8 cellular contexts compared by ENCODE assay signal in genomic region chr15:64153480-64154367, GRCh38. TPM values are rescaled to one million over a fixed set of nuclear protein-coding genes. Genes with fewer than 3 reads are reported as not detected.
DNase-seq lines count a peak whose midpoint lies in the region; ATAC-seq, FAIRE-seq and TF ChIP-seq lines count a peak whose summit lies in the region.

No MANE protein-coding gene starts in this region.

- H3K56ac ChIP-seq in H1 (replicated peaks; ENCODE audit: insufficient read length, low read depth, low read length): no peak overlapping the region

- no peaks in the 10 kb centered on the region for H3K9me3 ChIP-seq in Caco-2
- no peaks in the 10 kb centered on the region for H3K9me3 ChIP-seq in H1 (ENCODE audit: insufficient read depth in 2 of 2, low read depth in 1 of 2, low read length in 1 of 2)
- H3K9me3 ChIP-seq in mesodermal cell (ENCODE audit: control insufficient read depth, low read length): no peaks in the 10 kb centered on the region

- peak overlapping the region; percentile 53 for H3K4me3 Mint-ChIP-seq in Caco-2 (ENCODE audit: unreplicated experiment)

- no peak overlapping the region for H2BK15ac ChIP-seq in H1 (ENCODE audit: low read length)

- no peak for TF ChIP-seq EP300 in H1 (IDR thresholded peaks at IDR 0.05; ENCODE audit: borderline replicate concordance in 1 of 2, low read depth in 2 of 2, low read length in 2 of 2)

- H2BK12ac ChIP-seq in H1 (ENCODE audit: low read depth, low read length): no peak overlapping the region

- peak overlapping the region; percentile 22 for H4K91ac ChIP-seq in H1 (replicated peaks; ENCODE audit: insufficient read length, low read length)

- H3K23me2 ChIP-seq in H1 (ENCODE audit: low read depth, low read length): peaks cover 9% of the 10 kb centered on the region; the same call in 1 of the 2 replicates

- peak overlapping the region; percentile 6; the same call in 1 of the 2 replicates for H2BK5ac ChIP-seq in H1 (ENCODE audit: low read depth, low read length)

- H3K4me1 ChIP-seq in Caco-2 (peaks cover 5% of the 10 kb centered on the region; the same call in 1 of the 2 replicates), H1 (replicated peaks in 1 of 4; ENCODE audit: control insufficient read depth in 3 of 4, insufficient read depth in 4 of 4, low read length in 3 of 4) (peaks cover 0 to 12% (median 8%) of the 10 kb centered on the region in 4 experiments; a peak in 6 of 7 replicates), mesodermal cell (ENCODE audit: control insufficient read depth, insufficient read depth, low read length, poor library complexity, severe bottlenecking) (peaks cover 9% of the 10 kb centered on the region)

- H3K36me3 ChIP-seq in Caco-2 (ENCODE audit: control insufficient read depth, insufficient read depth, low read length) (no peaks in the 10 kb centered on the region; the same call in 1 of the 2 replicates), H1 (ENCODE audit: control insufficient read depth in 2 of 4, insufficient read depth in 4 of 4, low read length in 3 of 4) (peaks cover 26 to 39% (median 31%) of the 10 kb centered on the region in 4 experiments), mesodermal cell (ENCODE audit: control insufficient read depth, insufficient read depth, low read length) (peaks cover 39% of the 10 kb centered on the region)

- H3K27ac ChIP-seq in H1 (ENCODE audit: low read depth, low read length) (no peak overlapping the region), mesodermal cell (ENCODE audit: low read depth, low read length, severe bottlenecking) (peak overlapping the region; percentile 37)

- H3K79me1 ChIP-seq in H1 (ENCODE audit: low read depth, low read length): no peaks in the 10 kb centered on the region; the same call in 1 of the 2 replicates

- H3K4me2 ChIP-seq in H1 (ENCODE audit: insufficient read depth in 1 of 2, low read depth in 2 of 2, low read length in 2 of 2): peak overlapping the region in 1 of 2 experiments; percentile 99

- peaks cover 9% of the 10 kb centered on the region for H3K4me1 Mint-ChIP-seq in Caco-2 (ENCODE audit: low read depth, unreplicated experiment)

- CTCF ChIA-PET in Caco-2 (lab: Charles Lee): interaction anchor here (0.5 to 2.4 kb wide), 9 partner anchors 9 to 558 kb away, joined by 3 to 19 read pairs (median 4); partner anchors contain the start of genes CIAO2A, PPIB and SNX1
- CTCF ChIA-PET in H1 (lab: Charles Lee; ENCODE audit: partially characterized antibody): interaction anchor here (0.6 to 3.8 kb wide), 35 partner anchors 8 to 837 kb away, joined by 3 to 23 read pairs (median 4); partner anchors contain the start of genes CIAO2A, PPIB and TRIP4

- no peak overlapping the region for H3K4ac ChIP-seq in H1 (replicated peaks; ENCODE audit: insufficient read length, low read depth, low read length)

- H2BK120ac ChIP-seq in H1 (replicated peaks; ENCODE audit: low read depth, low read length): no peak overlapping the region

- no peak for FAIRE-seq in H1 (lab: Jason Lieb, UNC)

- H4K20me1 ChIP-seq in H1 (replicated peaks in 1 of 2; ENCODE audit: control insufficient read depth in 1 of 2, insufficient read depth in 2 of 2, low read length in 2 of 2): peaks cover 10 to 14% of the 10 kb centered on the region in 2 experiments

- no peaks in the 10 kb centered on the region for H3K79me2 ChIP-seq in H1 (ENCODE audit: control insufficient read depth in 1 of 2, insufficient read depth in 2 of 2, low read length in 2 of 2)

- H3K18ac ChIP-seq in H1 (ENCODE audit: extremely low read depth, low read length): peak overlapping the region; percentile 32; the same call in 1 of the 2 replicates

- H4K5ac ChIP-seq in H1 (ENCODE audit: insufficient read length, low read depth, low read length): no peak overlapping the region

- H2AFZ ChIP-seq in H1 (ENCODE audit: low read length): no peak overlapping the region

- no peaks in the 10 kb centered on the region for H3K27me3 Mint-ChIP-seq in Caco-2 (ENCODE audit: insufficient read depth, unreplicated experiment)

- H3K4me3 ChIP-seq in Caco-2 (ENCODE audit: low read depth, low read length) (no peak overlapping the region), H1 (ENCODE audit: extremely low read depth in 1 of 4, insufficient read depth in 2 of 4, low read depth in 3 of 4, low read length in 4 of 4) (peak overlapping the region in 1 of 4 experiments; percentile 93; a peak in 3 of 8 replicates), mesodermal cell (ENCODE audit: extremely low read depth, insufficient read depth, low read length, poor library complexity, severe bottlenecking) (no peak overlapping the region)

- POLR2A ChIA-PET in Caco-2 (lab: Charles Lee) (interaction anchor here (0.6 to 1.4 kb wide), 4 partner anchors 9 to 1112 kb away, joined by 3 read pairs; partner anchors contain the start of gene PPIB), H1 (lab: Charles Lee; ENCODE audit: partially characterized antibody) (interaction anchor here (0.6 to 3.0 kb wide), 11 partner anchors 9 to 532 kb away, joined by 3 to 34 read pairs (median 3); partner anchors contain the start of genes CIAO2A and PPIB)

- no peaks in the 10 kb centered on the region for H3K9me3 Mint-ChIP-seq in Caco-2 (ENCODE audit: unreplicated experiment)

- H4K8ac ChIP-seq in H1 (ENCODE audit: extremely low read depth, insufficient read depth, low read length): peak overlapping the region; percentile 4; the same call in 1 of the 2 replicates

- no peak overlapping the region for H2BK20ac ChIP-seq in H1 (ENCODE audit: low read length)

- ATAC-seq in GM21360 (IDR thresholded peaks at IDR 0.05; ENCODE audit: unreplicated experiment): peak; percentile 53

- peak; percentile 92 to 95 for TF ChIP-seq CTCF in Caco-2 (IDR thresholded peaks at IDR 0.05; ENCODE audit: insufficient read depth in 1 of 2, low read depth in 1 of 2, low read length in 1 of 2, severe bottlenecking in 1 of 2, unreplicated experiment in 1 of 2)
- TF ChIP-seq CTCF in H1 (IDR thresholded peaks at IDR 0.05; ENCODE audit: control extremely low read depth in 1 of 3, insufficient read depth in 1 of 3, low read depth in 1 of 3, low read length in 3 of 3): peak; percentile 88 to 99 (median 99)

- no peak overlapping the region for H3K27ac Mint-ChIP-seq in Caco-2 (ENCODE audit: unreplicated experiment)

- no peak overlapping the region for H3K14ac ChIP-seq in H1 (ENCODE audit: insufficient read length)

- no peak overlapping the region for H3K9ac ChIP-seq in H1 (replicated peaks in 1 of 4; ENCODE audit: extremely low read depth in 1 of 4, low read depth in 3 of 4, low read length in 3 of 4)

- DNase-seq in Caco-2: peak; percentile 85 to 94
- peak; percentile 96 for DNase-seq in HT-29 (ENCODE audit: low spot score)
- peak; percentile 83 for DNase-seq in NK-92 treated with Interleukin-12 subunit alpha and Interleukin-12 subunit beta, amount 100 ng/mL, for 24 hours (lab: John Stamatoyannopoulos, UW)
- DNase-seq in activated CD8-positive, alpha-beta memory T cell treated with anti-CD3 and anti-CD28 coated beads for 24 hours: peak; percentile 98
- DNase-seq in H1 (ENCODE audit: low read depth in 1 of 2, low spot score in 2 of 2): peak; percentile 81 to 99
- peak; percentile 84 for DNase-seq in stimulated activated CD8-positive, alpha-beta memory T cell treated with anti-CD3 and anti-CD28 coated beads, Interleukin-2, amount 100 ng/mL, for 1 hour (ENCODE audit: low read depth in 2 of 2)

- no TSS peak for BruUV-seq in Caco-2 (replicated peaks; lab: Mats Ljungman, UMichigan)

- peaks cover 62% of the 10 kb centered on the region for H3K36me3 Mint-ChIP-seq in Caco-2 (ENCODE audit: insufficient read depth, unreplicated experiment)

- no peak overlapping the region for H3K23ac ChIP-seq in H1 (ENCODE audit: insufficient read length)

- no peak overlapping the region for H2AK5ac ChIP-seq in H1 (ENCODE audit: low read depth, low read length)

- intact Hi-C loops in Caco-2 (cut with micrococcal nuclease; ENCODE audit: unreplicated experiment): loop anchor here (2.0 kb wide), 1 partner anchor 61 kb away; the partner anchor contains the start of gene CIAO2A

- WGBS in H1 (ENCODE audit: extremely low coverage in 1 of 2, insufficient coverage in 1 of 2, insufficient read length in 1 of 2, insufficient replicate concordance in 2 of 2, low coverage in 1 of 2, low lambda C conversion rate in 2 of 2, missing lambda C conversion rate in 1 of 2), 2 experiments: 29% methylated on average over 12 of the region's 12 CpGs; no CpG with 5 or more reads in 1 of the 2 experiments
- WGBS in mesodermal cell (ENCODE audit: insufficient coverage in 2 of 2), 2 experiments: 27 to 36% methylated on average over 9 to 10 of the region's 12 CpGs

- H3K27me3 ChIP-seq in Caco-2 (replicated peaks; ENCODE audit: control insufficient read depth, insufficient read depth, low read length) (no peaks in the 10 kb centered on the region), H1 (replicated peaks in 1 of 4; ENCODE audit: control insufficient read depth in 3 of 4, extremely low read depth in 1 of 4, insufficient read depth in 3 of 4, low read length in 3 of 4) (peaks cover 0 to 18% (median 14%) of the 10 kb centered on the region in 4 experiments; a peak in 5 of 7 replicates)

- peak; percentile 33 to 78 for TF ChIP-seq POLR2A in H1 (IDR thresholded peaks at IDR 0.05; ENCODE audit: control extremely low read depth in 1 of 2, low read depth in 2 of 2, low read length in 2 of 2)

- peak; percentile 76 to 88 for TF ChIP-seq RAD21 in H1 (IDR thresholded peaks at IDR 0.05 in 1 of 2, conservative IDR thresholded peaks at IDR 0.05 in 1 of 2; ENCODE audit: low read depth in 2 of 2, low read length in 2 of 2)

RNA-seq across cellular contexts. Expression of gene SNX22, which starts 2.2 kb away (rescaled TPM):
- 0.91 and 1.2 TPM in 2 replicates for total RNA-seq in Caco-2 (2022)
- total RNA-seq in HT-29 (2014; rRNA removed; shearing (Covaris generic)): 0.03 and 0.18 TPM in 2 replicates
- 4.9 and 5.1 TPM in 2 replicates for total RNA-seq in H1 (2021; fragmentation: NEBNext Ultra II Directional; extraction: Animal tissue kit (Norgen Biotek cat#: 25700))
- 4.9 and 7.5 TPM in 2 replicates for polyA plus RNA-seq in H1 (2011; rRNA removed)
- 4.8 TPM for polyA plus RNA-seq in H1 (2011; cell fraction: cytosol; rRNA removed)
- 22.3 TPM for polyA plus RNA-seq in H1 (2011; cell fraction: nucleus; rRNA removed)
- polyA plus RNA-seq in H1 (2012, experiment 1 of 2): 6.0 to 7.3 TPM (median 6.5 TPM) in 4 replicates
- 3.8 TPM for polyA plus RNA-seq in H1 (2012, experiment 2 of 2)
- 3.7 TPM for polyA plus RNA-seq in H1 (2013, experiment 1 of 2)
- 3.7 TPM for polyA plus RNA-seq in H1 (2013, experiment 2 of 2)
- 5.5 and 6.7 TPM in 2 replicates for polyA minus RNA-seq in H1 (2011; rRNA and poly(A)+ RNA removed)
- polyA minus RNA-seq in H1 (2011; cell fraction: cytosol; rRNA and poly(A)+ RNA removed): 3.9 TPM
- polyA minus RNA-seq in H1 (2011; cell fraction: nucleus; rRNA and poly(A)+ RNA removed): 13.7 TPM
- not detected for polyA plus RNA-seq in mesodermal cell (2013, experiment 1 of 2)
- polyA plus RNA-seq in mesodermal cell (2013, experiment 2 of 2): 0.15 TPM

RNA-seq across cellular contexts. Expression of gene PPIB, which starts 9.1 kb away (rescaled TPM):
- 458 and 504 TPM in 2 replicates for total RNA-seq in Caco-2 (2022)
- 627 and 667 TPM in 2 replicates for total RNA-seq in HT-29 (2014; rRNA removed; shearing (Covaris generic))
- total RNA-seq in H1 (2021; fragmentation: NEBNext Ultra II Directional; extraction: Animal tissue kit (Norgen Biotek cat#: 25700)): 558 and 571 TPM in 2 replicates
- 513 and 579 TPM in 2 replicates for polyA plus RNA-seq in H1 (2011; rRNA removed)
- 573 TPM for polyA plus RNA-seq in H1 (2011; cell fraction: cytosol; rRNA removed)
- polyA plus RNA-seq in H1 (2011; cell fraction: nucleus; rRNA removed): 317 TPM
- polyA plus RNA-seq in H1 (2012, experiment 1 of 2): 555 to 692 TPM (median 653 TPM) in 4 replicates
- polyA plus RNA-seq in H1 (2012, experiment 2 of 2): 698 TPM
- 916 TPM for polyA plus RNA-seq in H1 (2013, experiment 1 of 2)
- polyA plus RNA-seq in H1 (2013, experiment 2 of 2): 1,215 TPM
- polyA minus RNA-seq in H1 (2011; rRNA and poly(A)+ RNA removed): 171 and 182 TPM in 2 replicates
- 175 TPM for polyA minus RNA-seq in H1 (2011; cell fraction: cytosol; rRNA and poly(A)+ RNA removed)
- polyA minus RNA-seq in H1 (2011; cell fraction: nucleus; rRNA and poly(A)+ RNA removed): 87.3 TPM
- 944 TPM for polyA plus RNA-seq in mesodermal cell (2013, experiment 1 of 2)
- polyA plus RNA-seq in mesodermal cell (2013, experiment 2 of 2): 855 TPM

RNA-seq across cellular contexts. Expression of gene SNX1, which starts 57.9 kb away (rescaled TPM):
- total RNA-seq in Caco-2 (2022): 72.0 and 75.7 TPM in 2 replicates
- 36.2 and 60.9 TPM in 2 replicates for total RNA-seq in HT-29 (2014; rRNA removed; shearing (Covaris generic))
- total RNA-seq in H1 (2021; fragmentation: NEBNext Ultra II Directional; extraction: Animal tissue kit (Norgen Biotek cat#: 25700)): 59.8 and 66.7 TPM in 2 replicates
- polyA plus RNA-seq in H1 (2011; rRNA removed): 26.1 and 27.9 TPM in 2 replicates
- polyA plus RNA-seq in H1 (2011; cell fraction: cytosol; rRNA removed): 40.1 TPM
- polyA plus RNA-seq in H1 (2011; cell fraction: nucleus; rRNA removed): 54.0 TPM
- polyA plus RNA-seq in H1 (2012, experiment 1 of 2): 35.2 to 45.6 TPM (median 40.5 TPM) in 4 replicates
- polyA plus RNA-seq in H1 (2012, experiment 2 of 2): 15.0 TPM
- polyA plus RNA-seq in H1 (2013, experiment 1 of 2): 30.9 TPM
- polyA plus RNA-seq in H1 (2013, experiment 2 of 2): 29.6 TPM
- 35.2 and 51.9 TPM in 2 replicates for polyA minus RNA-seq in H1 (2011; rRNA and poly(A)+ RNA removed)
- 18.2 TPM for polyA minus RNA-seq in H1 (2011; cell fraction: cytosol; rRNA and poly(A)+ RNA removed)
- 26.1 TPM for polyA minus RNA-seq in H1 (2011; cell fraction: nucleus; rRNA and poly(A)+ RNA removed)
- polyA plus RNA-seq in mesodermal cell (2013, experiment 1 of 2): 70.6 TPM
- polyA plus RNA-seq in mesodermal cell (2013, experiment 2 of 2): 67.6 TPM
